ENCODE assay signal across 32 cellular contexts in genomic region chr18:135045-135444, GRCh38.
"Had no signal": no experiment of that assay in that cellular context is flagged by ENCODE, and none has a peak within 500 bp of the region (broad histone marks: within the 10 kb centered on the region; RNA-seq: fewer than 3 reads in every experiment).

No MANE protein-coding gene starts in this region.

- ATAC-seq: activated CD4-positive, alpha-beta T cell treated with anti-CD3 and anti-CD28 coated beads for 36 hours; activated CD4-positive, CD25-positive, alpha-beta regulatory T cell treated with anti-CD3 and anti-CD28 coated beads, Interleukin-2, amount 50 U/mL, for 24 hours; activated CD8-positive, alpha-beta memory T cell treated with anti-CD3 and anti-CD28 coated beads, Interleukin-2, amount 10 ng/mL, durations not matched to agents 7 days and 5 days; activated CD8-positive, alpha-beta T cell treated with anti-CD3 and anti-CD28 coated beads for 36 hours; activated CD8-positive, alpha-beta T cell treated with anti-CD3 and anti-CD28 coated beads, Interleukin-2, amount 10 ng/mL, durations not matched to agents 7 days and 5 days; T-helper 17 cell; WTC11 had no signal

- H3K36me3 ChIP-seq: WERI-Rb-1 had no signal

- DNase-seq: activated B cell treated with CpG ODN at 0.5 μM for 24 hours; activated CD4-positive, alpha-beta memory T cell treated with anti-CD3 and anti-CD28 coated beads for 36 hours; activated CD4-positive, alpha-beta memory T cell treated with anti-CD3 and anti-CD28 coated beads, Interleukin-2, amount 10 ng/mL, durations not matched to agents 7 days and 5 days; activated CD4-positive, alpha-beta T cell treated with anti-CD3 and anti-CD28 coated beads for 1 hour; activated CD4-positive, alpha-beta T cell treated with anti-CD3 and anti-CD28 coated beads for 36 hours; activated CD4-positive, alpha-beta T cell treated with anti-CD3 and anti-CD28 coated beads for 4 hours; activated CD4-positive, alpha-beta T cell treated with anti-CD3 and anti-CD28 coated beads for 48 hours; activated CD4-positive, alpha-beta T cell treated with anti-CD3 and anti-CD28 coated beads, Interleukin-2, amount 10 ng/mL, durations not matched to agents 24 days and 14 days; activated CD4-positive, alpha-beta T cell treated with anti-CD3 and anti-CD28 coated beads, Interleukin-2, amount 10 ng/mL, durations not matched to agents 7 days and 5 days; activated CD4-positive, alpha-beta T cell treated with anti-CD3 and anti-CD28 coated beads, Interleukin-2, amount 50 U/mL, for 1 hour; activated CD4-positive, alpha-beta T cell treated with anti-CD3 and anti-CD28 coated beads, Interleukin-2, amount 50 U/mL, for 4 hours; activated CD4-positive, alpha-beta T cell treated with anti-CD3 and anti-CD28 coated beads, Interleukin-2, amount 50 U/mL, for 48 hours; activated CD4-positive, CD25-positive, alpha-beta regulatory T cell; activated CD4-positive, CD25-positive, alpha-beta regulatory T cell treated with anti-CD3 and anti-CD28 coated beads, Interleukin-2, amount 50 U/mL, for 72 hours; activated CD8-positive, alpha-beta memory T cell treated with anti-CD3 and anti-CD28 coated beads for 24 hours; activated CD8-positive, alpha-beta memory T cell treated with anti-CD3 and anti-CD28 coated beads, Interleukin-2, amount 10 ng/mL, durations not matched to agents 7 days and 5 days; activated CD8-positive, alpha-beta memory T cell treated with anti-CD3 and anti-CD28 coated beads, Interleukin-2, amount 50 U/mL, for 4 hours; activated CD8-positive, alpha-beta memory T cell treated with anti-CD3 and anti-CD28 coated beads, Interleukin-2, amount 50 U/mL, for 48 hours; activated CD8-positive, alpha-beta T cell treated with anti-CD3 and anti-CD28 coated beads for 36 hours; activated CD8-positive, alpha-beta T cell treated with anti-CD3 and anti-CD28 coated beads, Interleukin-2, amount 10 ng/mL, durations not matched to agents 7 days and 5 days; activated T-cell treated with anti-CD3 and anti-CD28 coated beads for 4 hours; activated T-cell treated with anti-CD3 and anti-CD28 coated beads, Interleukin-2, amount 50 U/mL, for 1 hour; activated T-cell treated with anti-CD3 and anti-CD28 coated beads, Interleukin-2, amount 50 U/mL, for 24 hours; T-helper 17 cell; T-helper 2 cell; T-helper 9 cell; T1000; WERI-Rb-1 had no signal

- FAIRE-seq: TTC549 had no signal

- H3K27ac ChIP-seq: VCaP, WERI-Rb-1 had no signal
